31 cellular contexts compared by ENCODE assay signal in the genomic region with DNA sequence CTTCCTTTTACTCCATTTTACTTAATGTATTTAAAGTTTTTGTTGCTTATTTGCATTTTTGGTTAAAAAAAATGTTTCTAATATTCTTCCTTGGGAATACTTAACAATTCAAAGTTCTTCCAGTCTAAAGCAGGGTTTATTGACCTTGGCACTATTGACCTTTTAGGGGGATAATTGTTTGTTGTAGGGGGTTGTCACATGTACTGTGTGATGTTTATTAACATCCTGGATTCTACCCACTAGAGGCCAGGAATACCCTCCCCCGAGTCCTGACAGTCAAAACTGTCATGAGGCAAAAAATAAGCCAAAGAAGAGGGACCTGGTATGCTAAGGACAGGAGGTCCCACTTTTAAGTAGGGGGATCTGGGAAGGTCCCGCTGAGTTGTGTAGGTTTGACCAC.
"Had no signal": no experiment of that assay in that cellular context is flagged by ENCODE, and none has a peak within 500 bp of the region (broad histone marks: within the 10 kb centered on the region; RNA-seq: fewer than 3 reads in every experiment).

No MANE protein-coding gene starts in this region.

- H3K27me3 ChIP-seq: left lung, neural progenitor cell, neutrophil, right atrium auricular region, right lobe of liver, testis, thyroid gland, transverse colon, upper lobe of left lung, vagina had no signal

- H3K36me3 ChIP-seq: left lung, neural progenitor cell, neutrophil, right atrium auricular region, right lobe of liver, thyroid gland, transverse colon, upper lobe of left lung, vagina had no signal

- H3K9me3 ChIP-seq: left lung, neutrophil, psoas muscle, right atrium auricular region, right lobe of liver, testis, thyroid gland, transverse colon, upper lobe of left lung, vagina had no signal

- H3K9ac ChIP-seq: neural progenitor cell, parathyroid adenoma had no signal

- ATAC-seq: left colon; left lung; natural killer cell; psoas muscle; stimulated activated memory B cell treated with anti-CD40 and anti-IgM and Interleukin-4, amounts not matched to agents 10 μg/mL and 1 μg/mL and 100 μg/mL, for 72 hours; stimulated activated naive CD8-positive, alpha-beta T cell treated with anti-CD3 and anti-CD28 coated beads, Interleukin-15, amount 100 ng/mL, for 72 hours had no signal

- H3K4me3 ChIP-seq: left lung, lung, neural progenitor cell, psoas muscle, right atrium auricular region, right lobe of liver, smooth muscle cell, testis, thyroid gland, transverse colon, upper lobe of left lung, vagina had no signal

- DNase-seq: hypothalamus; immature natural killer cell; kidney; left colon; left lung; mesendoderm; naive B cell; natural killer cell; nephron progenitor cell; occipital lobe; psoas muscle; right lobe of liver; stimulated activated CD4-positive, alpha-beta T cell treated with anti-CD3 and anti-CD28 coated beads, Interleukin-1b, Interleukin-23, amount 100 ng/mL, for 48 hours; stimulated activated CD4-positive, alpha-beta T cell treated with anti-CD3 and anti-CD28 coated beads, Interleukin-2, amount 100 ng/mL, for 48 hours; stimulated activated CD4-positive, alpha-beta T cell treated with anti-CD3 and anti-CD28 coated beads, Interleukin-4, amount 100 ng/mL, for 4 hours; stimulated activated CD8-positive, alpha-beta memory T cell treated with anti-CD3 and anti-CD28 coated beads, Interleukin-4, amount 100 ng/mL, for 48 hours; stimulated activated naive CD4-positive, alpha-beta T cell treated with Interleukin-2 at 50 U/mL for 16 hours; stimulated activated naive CD8-positive, alpha-beta T cell treated with anti-CD3 and anti-CD28 coated beads, Interleukin-15, amount 100 ng/mL, for 72 hours; substantia nigra; testis; thyroid gland; transverse colon; upper lobe of left lung had no signal

- H3K27ac ChIP-seq: left lung, neural progenitor cell, neutrophil, parathyroid adenoma, psoas muscle, right atrium auricular region, testis, thyroid gland, transverse colon, upper lobe of left lung, vagina had no signal

- H3K4me1 ChIP-seq: left lung, parathyroid adenoma, psoas muscle, right atrium auricular region, transverse colon, upper lobe of left lung, vagina had no signal
